15 cellular contexts compared by ENCODE assay signal in the genomic region with DNA sequence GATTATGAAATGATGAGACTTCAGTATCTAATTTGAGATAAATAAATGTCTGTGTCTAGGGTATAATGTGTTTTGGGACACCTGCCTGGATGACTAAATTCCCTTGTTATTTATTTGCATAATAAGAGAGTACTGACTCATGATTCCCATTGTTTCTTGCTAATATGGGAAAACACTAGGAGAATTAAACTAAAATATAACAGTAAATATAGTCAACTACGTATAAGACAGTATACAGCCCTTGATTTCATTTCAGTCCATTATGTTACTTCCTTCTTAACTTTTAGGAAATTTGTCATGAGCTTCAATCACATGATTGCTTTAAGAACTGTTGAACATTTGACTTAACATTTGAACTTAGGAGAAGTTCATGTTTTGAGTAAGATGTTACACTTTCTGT.
A peak's percentile ranks its signal among the peaks of the same experiment; 100 is the strongest.
DNase-seq lines count a peak whose midpoint lies in the region; ATAC-seq, FAIRE-seq and TF ChIP-seq lines count a peak whose summit lies in the region.
"Had no signal": no experiment of that assay in that cellular context is flagged by ENCODE, and none has a peak within 500 bp of the region (broad histone marks: within the 10 kb centered on the region; RNA-seq: fewer than 3 reads in every experiment).

No MANE protein-coding gene starts in this region.

- peaks cover 6% of the 10 kb centered on the region for H3K4me1 Mint-ChIP-seq in activated B cell treated with CpG ODN at 0.5 μM for 24 hours
- H3K4me1 Mint-ChIP-seq in activated CD8-positive, alpha-beta T cell treated with anti-CD3 and anti-CD28 coated beads for 36 hours (ENCODE audit: low read depth), result peaks cover 30% of the 10 kb centered on the region
- H3K4me1 Mint-ChIP-seq: memory B cell had no signal

- no peak for ATAC-seq in activated B cell treated with CpG ODN at 0.5 μM for 24 hours (ENCODE audit: low read depth)
- ATAC-seq in HG03280 (IDR thresholded peaks at IDR 0.05; ENCODE audit: unreplicated experiment), result no peak
- ATAC-seq in activated CD8-positive, alpha-beta T cell treated with anti-CD3 and anti-CD28 coated beads for 36 hours, result no peak
- ATAC-seq: Right ventricle myocardium inferior had no signal

- no peaks in the 10 kb centered on the region for H3K9me3 ChIP-seq in GM23248 (ENCODE audit: low read depth)
- no peaks in the 10 kb centered on the region for H3K9me3 ChIP-seq in effector memory CD4-positive, alpha-beta T cell (ENCODE audit: control insufficient read depth, low read length)
- H3K9me3 ChIP-seq: heart right ventricle, tibial artery had no signal

- no peaks in the 10 kb centered on the region for H4K20me1 ChIP-seq in GM23248 (ENCODE audit: insufficient read depth)

- CTCF ChIA-PET in activated B cell treated with CpG ODN at 0.5 μM for 24 hours (lab: Charles Lee), result interaction anchor here (1.8 kb wide), 1 partner anchor 16 kb away, joined by 7 read pairs; no protein-coding TSS in a partner anchor
- CTCF ChIA-PET in activated CD8-positive, alpha-beta T cell treated with anti-CD3 and anti-CD28 coated beads for 36 hours (lab: Charles Lee), result interaction anchor here (1.0 kb wide), 1 partner anchor 16 kb away, joined by 4 read pairs; no protein-coding TSS in a partner anchor

- H3K36me3 Mint-ChIP-seq in activated B cell treated with CpG ODN at 0.5 μM for 24 hours (ENCODE audit: low read depth), result peaks cover 36% of the 10 kb centered on the region
- H3K36me3 Mint-ChIP-seq in activated CD8-positive, alpha-beta T cell treated with anti-CD3 and anti-CD28 coated beads for 36 hours (ENCODE audit: low read depth), result peaks cover 35% of the 10 kb centered on the region

- no peaks in the 10 kb centered on the region for H3K9me2 ChIP-seq in GM23248 (ENCODE audit: insufficient read depth)

- H3K27me3 ChIP-seq in GM23248 (replicated peaks; ENCODE audit: insufficient read depth), result no peaks in the 10 kb centered on the region
- H3K27me3 ChIP-seq in effector memory CD4-positive, alpha-beta T cell (replicated peaks; ENCODE audit: control insufficient read depth, insufficient read depth, low read length, poor library complexity, severe bottlenecking), result no peaks in the 10 kb centered on the region
- H3K27me3 ChIP-seq: heart right ventricle, tibial artery had no signal

- no peak for FAIRE-seq in urothelium cell line (lab: Jason Lieb, UNC)

- H3K4me3 ChIP-seq in GM23248, result no peak overlapping the region
- no peak overlapping the region for H3K4me3 ChIP-seq in effector memory CD4-positive, alpha-beta T cell (ENCODE audit: insufficient read depth, low read depth, low read length, poor library complexity, severe bottlenecking)
- H3K4me3 ChIP-seq: heart right ventricle, tibial artery had no signal

- peaks cover 25% of the 10 kb centered on the region for H3F3A ChIP-seq in GM23248 (ENCODE audit: insufficient read depth)

- 54 to 68% methylated on average over 1 of the region's 1 CpG for WGBS in GM23248 (ENCODE audit: low coverage in 1 of 2, low lambda C conversion rate in 2 of 2, missing lambda C conversion rate in 2 of 2), 2 experiments

- peak overlapping the region; percentile 18; the same call in 1 of the 2 replicates for H3K27ac ChIP-seq in GM23248
- H3K27ac ChIP-seq in effector memory CD4-positive, alpha-beta T cell (ENCODE audit: insufficient read depth, low read length, poor library complexity, severe bottlenecking), result no peak overlapping the region
- H3K27ac ChIP-seq: tibial artery, VCaP had no signal

- H3K4me2 ChIP-seq in GM23248 (ENCODE audit: unreplicated experiment), result peak overlapping the region; percentile 19

- DNase-seq in A172 (ENCODE audit: low spot score), result peak; percentile 64
- peak; percentile 62 for DNase-seq in GM23248
- no peak for DNase-seq in activated B cell treated with CpG ODN at 0.5 μM for 24 hours
- DNase-seq in kidney glomerular epithelial cell (lab: John Stamatoyannopoulos, UW), result peak; percentile 26
- DNase-seq in activated CD8-positive, alpha-beta T cell treated with anti-CD3 and anti-CD28 coated beads for 36 hours, result no peak
- no peak for DNase-seq in effector memory CD4-positive, alpha-beta T cell
- DNase-seq in urothelium cell line (ENCODE audit: low spot score), result no peak
- DNase-seq: CD4-positive, alpha-beta T cell; heart right ventricle; NCI-H2227 treated with DMSO at 0.1 percent for 48 hours; tibial artery had no signal

- H3K36me3 ChIP-seq in GM23248 (ENCODE audit: low read depth), result 0 out of 2 replicates have a peak, but pooled peaks cover 3% of the 10 kb centered on the region
- peaks cover 4% of the 10 kb centered on the region for H3K36me3 ChIP-seq in effector memory CD4-positive, alpha-beta T cell (ENCODE audit: control insufficient read depth, insufficient read depth, low read length)

- H3K79me2 ChIP-seq in GM23248 (ENCODE audit: insufficient read depth), result peaks cover 48% of the 10 kb centered on the region

- TF ChIP-seq CTCF in activated B cell treated with CpG ODN at 0.5 μM for 24 hours (IDR thresholded peaks at IDR 0.05), result no peak
- TF ChIP-seq CTCF in activated CD8-positive, alpha-beta T cell treated with anti-CD3 and anti-CD28 coated beads for 36 hours (IDR thresholded peaks at IDR 0.05), result no peak

- no peak overlapping the region for H2AFZ ChIP-seq in GM23248

- no peak overlapping the region for H3K9ac ChIP-seq in GM23248

- H3K4me3 Mint-ChIP-seq in activated B cell treated with CpG ODN at 0.5 μM for 24 hours, result no peak overlapping the region
- H3K4me3 Mint-ChIP-seq in activated CD8-positive, alpha-beta T cell treated with anti-CD3 and anti-CD28 coated beads for 36 hours, result no peak overlapping the region
- H3K4me3 Mint-ChIP-seq: CD4-positive, alpha-beta T cell; memory B cell had no signal

- H3K27ac Mint-ChIP-seq in activated B cell treated with CpG ODN at 0.5 μM for 24 hours, result peak overlapping the region; percentile 30
- no peak overlapping the region for H3K27ac Mint-ChIP-seq in activated CD8-positive, alpha-beta T cell treated with anti-CD3 and anti-CD28 coated beads for 36 hours
- H3K27ac Mint-ChIP-seq: CD4-positive, alpha-beta T cell; memory B cell had no signal

- H3K9me3 Mint-ChIP-seq in activated B cell treated with CpG ODN at 0.5 μM for 24 hours, result no peaks in the 10 kb centered on the region
- H3K9me3 Mint-ChIP-seq in activated CD8-positive, alpha-beta T cell treated with anti-CD3 and anti-CD28 coated beads for 36 hours, result peaks cover 3% of the 10 kb centered on the region
- H3K9me3 Mint-ChIP-seq: CD4-positive, alpha-beta T cell; memory B cell had no signal

- no peaks in the 10 kb centered on the region for H3K27me3 Mint-ChIP-seq in activated B cell treated with CpG ODN at 0.5 μM for 24 hours
- H3K27me3 Mint-ChIP-seq in activated CD8-positive, alpha-beta T cell treated with anti-CD3 and anti-CD28 coated beads for 36 hours, result no peaks in the 10 kb centered on the region
- H3K27me3 Mint-ChIP-seq: CD4-positive, alpha-beta T cell; memory B cell had no signal

- POLR2A ChIA-PET in activated B cell treated with CpG ODN at 0.5 μM for 24 hours (lab: Charles Lee), result interaction anchor here (1.0 to 1.2 kb wide), 3 partner anchors 14 to 69 kb away, joined by 3 read pairs; no protein-coding TSS in a partner anchor
- POLR2A ChIA-PET in activated CD8-positive, alpha-beta T cell treated with anti-CD3 and anti-CD28 coated beads for 36 hours (lab: Charles Lee), result interaction anchor here (1.0 to 27.8 kb wide), 2 partner anchors 11 to 68 kb away, joined by 3 to 1156 read pairs; no protein-coding TSS in a partner anchor

- intact Hi-C loops in activated B cell treated with CpG ODN at 0.5 μM for 24 hours (cut with micrococcal nuclease), result no loop called here
- intact Hi-C loops in activated CD8-positive, alpha-beta T cell treated with anti-CD3 and anti-CD28 coated beads for 36 hours (cut with micrococcal nuclease), result no loop called here

- H3K4me1 ChIP-seq in GM23248 (ENCODE audit: insufficient read depth), result peaks cover 25% of the 10 kb centered on the region
- no peaks in the 10 kb centered on the region for H3K4me1 ChIP-seq in effector memory CD4-positive, alpha-beta T cell (ENCODE audit: control insufficient read depth, insufficient read depth, low read length, poor library complexity, severe bottlenecking)
- H3K4me1 ChIP-seq: tibial artery had no signal

- in situ Hi-C loops in GM23248 (cut with MboI), result no loop called here

Comparison
In these comparisons a context has a peak if more than half of its experiments do, and no peak if none do; other contexts are left out.
1. DNase-seq: peak in A172 (single experiment), GM23248 (single experiment) and kidney glomerular epithelial cell (single experiment); none in activated B cell treated with CpG ODN at 0.5 μM for 24 hours (single experiment), activated CD8-positive, alpha-beta T cell treated with anti-CD3 and anti-CD28 coated beads for 36 hours (single experiment), effector memory CD4-positive, alpha-beta T cell (0 of 3) and urothelium cell line (single experiment).